Comparison of ENCODE assay signal across 19 cellular contexts in genomic region chr7:51028128-51028830, GRCh38.
"Had no signal": no experiment of that assay in that cellular context is flagged by ENCODE, and none has a peak within 500 bp of the region (broad histone marks: within the 10 kb centered on the region; RNA-seq: fewer than 3 reads in every experiment).

No MANE protein-coding gene starts in this region.

- H3K27ac Mint-ChIP-seq: activated T-helper 17 cell treated with anti-CD3 and anti-CD28 coated beads, Interleukin-2, amount 50 U/mL, for 72 hours; natural killer cell; T-cell had no signal

- DNase-seq: activated CD4-positive, alpha-beta T cell treated with anti-CD3 and anti-CD28 coated beads for 4 hours; activated naive CD4-positive, alpha-beta T cell treated with anti-CD3 and anti-CD28 coated beads, Interleukin-2, amount 50 U/mL, for 16 hours; activated T-cell treated with anti-CD3 and anti-CD28 coated beads for 4 hours; amniotic stem cell; brain microvascular endothelial cell; cerebellar nuclear complex; dermis blood vessel endothelial cell; hippocampal formation; mammary epithelial cell; mucosa of descending colon; natural killer cell; occipital lobe; stimulated activated CD4-positive, alpha-beta T cell treated with anti-CD3 and anti-CD28 coated beads, Interleukin-12 subunit alpha, Interleukin-12 subunit beta, amount 100 ng/mL, for 4 hours; stimulated activated naive CD4-positive, alpha-beta T cell treated with Interleukin-2 at 50 U/mL for 16 hours; T-cell; T1000 had no signal

- H3K9me3 Mint-ChIP-seq: activated T-helper 17 cell treated with anti-CD3 and anti-CD28 coated beads, Interleukin-2, amount 50 U/mL, for 72 hours; natural killer cell; T-cell had no signal

- H3K9me3 ChIP-seq: mucosa of descending colon had no signal

- H3K27me3 ChIP-seq: brain microvascular endothelial cell had no signal

- H3K4me1 Mint-ChIP-seq: activated T-helper 17 cell treated with anti-CD3 and anti-CD28 coated beads, Interleukin-2, amount 50 U/mL, for 72 hours; natural killer cell; T-cell had no signal

- H3K27me3 Mint-ChIP-seq: T-cell had no signal

- ATAC-seq: activated T-helper 17 cell treated with anti-CD3 and anti-CD28 coated beads, Interleukin-2, amount 50 U/mL, for 72 hours; mucosa of descending colon; natural killer cell; sciatic nerve; T-cell had no signal

- H3K4me3 Mint-ChIP-seq: activated T-helper 17 cell treated with anti-CD3 and anti-CD28 coated beads, Interleukin-2, amount 50 U/mL, for 72 hours; natural killer cell; T-cell had no signal

- H3K4me3 ChIP-seq: mucosa of descending colon had no signal

- H3K36me3 Mint-ChIP-seq: natural killer cell, T-cell had no signal

- H3K27ac ChIP-seq: VCaP had no signal

- H3K36me3 ChIP-seq: brain microvascular endothelial cell had no signal
